Comparison of ENCODE assay signal across 19 cellular contexts in genomic region chr2:8307779-8308178, GRCh38.
DNase-seq lines count a peak whose midpoint lies in the region; ATAC-seq and TF ChIP-seq lines count a peak whose summit lies in the region.
"Had no signal": no experiment of that assay in that cellular context is flagged by ENCODE, and none has a peak within 500 bp of the region (broad histone marks: within the 10 kb centered on the region; RNA-seq: fewer than 3 reads in every experiment).

No MANE protein-coding gene starts in this region.

- H3K27ac ChIP-seq in C4-2B (peak overlapping the region; percentile 67), PC-3 (ENCODE audit: low read length) (peak overlapping the region; percentile 94), Peyer's patch (no peak overlapping the region)
- H3K27ac ChIP-seq: SK-N-MC had no signal

- H3K27me3 Mint-ChIP-seq in dendritic cell treated with granulocyte-macrophage colony-stimulating factor and Interleukin-4, amounts not matched to agents 40 ng/mL and 50 ng/mL, for 4 days = no peaks in the 10 kb centered on the region
- H3K27me3 Mint-ChIP-seq in natural killer cell treated with Interleukin-12 subunit alpha and Interleukin-12 subunit beta and Interleukin-15 and Interleukin-18, amount 100 ng/mL, for 72 hours = no peaks in the 10 kb centered on the region

- H3K9ac ChIP-seq in PC-3 (ENCODE audit: low read length) = peak overlapping the region; percentile 54

- no peak for TF ChIP-seq POLR2A in Peyer's patch (IDR thresholded peaks at IDR 0.05)

- CTCF ChIA-PET in PC-3 (lab: Charles Lee) = interaction anchor here (0.6 kb wide), 1 partner anchor 196 kb away, joined by 3 read pairs; no protein-coding TSS in a partner anchor

- H3K36me3 ChIP-seq in PC-3 (ENCODE audit: low read depth, low read length) (no peaks in the 10 kb centered on the region), Peyer's patch (no peaks in the 10 kb centered on the region)
- H3K36me3 ChIP-seq: HAP-1 had no signal

- peaks cover 40% of the 10 kb centered on the region for H3K4me1 ChIP-seq in PC-3 (ENCODE audit: insufficient read depth, low read length)
- peaks cover 0 to 10% (median 6%) of the 10 kb centered on the region in 4 donors for H3K4me1 ChIP-seq in Peyer's patch
- H3K4me1 ChIP-seq: HAP-1 had no signal

- intact Hi-C loops in PC-3 (cut with micrococcal nuclease) = loop anchor here (2.0 to 10.0 kb wide), 5 partner anchors 110 to 560 kb away; no protein-coding TSS in a partner anchor
- intact Hi-C loops in dendritic cell treated with granulocyte-macrophage colony-stimulating factor and Interleukin-4, amounts not matched to agents 40 ng/mL and 50 ng/mL, for 4 days (cut with micrococcal nuclease) = loop anchor here (10.0 kb wide), 1 partner anchor 377 kb away; the partner anchor contains the start of gene ID2

- no peaks in the 10 kb centered on the region for H3K79me2 ChIP-seq in PC-3 (ENCODE audit: low read length)

- no peaks in the 10 kb centered on the region for H4K20me1 ChIP-seq in PC-3 (ENCODE audit: low read length)

- peak; percentile 48 for ATAC-seq in PC-3
- ATAC-seq in natural killer cell treated with Interleukin-12 subunit alpha and Interleukin-12 subunit beta and Interleukin-15 and Interleukin-18, amount 100 ng/mL, for 72 hours = no peak
- ATAC-seq in HG03460 (IDR thresholded peaks at IDR 0.05; ENCODE audit: unreplicated experiment) = no peak
- ATAC-seq: mucosa of descending colon; stimulated activated effector memory CD8-positive, alpha-beta T cell treated with anti-CD3 and anti-CD28 coated beads, Interleukin-12 subunit alpha, Interleukin-12 subunit beta, amount 100 ng/mL, for 72 hours had no signal

- H3K4me3 ChIP-seq in PC-3 (ENCODE audit: low read length) (peak overlapping the region; percentile 40; the same call in 1 of the 2 replicates), Peyer's patch (no peak overlapping the region)
- H3K4me3 ChIP-seq: HAP-1, mucosa of descending colon, SK-N-MC had no signal

- H3K27me3 ChIP-seq in PC-3 (ENCODE audit: low read length) (no peaks in the 10 kb centered on the region), Peyer's patch (no peaks in the 10 kb centered on the region)

- no peaks in the 10 kb centered on the region for H3K9me2 ChIP-seq in PC-3 (replicated peaks; ENCODE audit: low read length)

- no peak overlapping the region for H2AFZ ChIP-seq in PC-3 (ENCODE audit: low read length)

- DNase-seq in PC-3 = peak; percentile 82
- DNase-seq in natural killer cell treated with Interleukin-12 subunit alpha and Interleukin-12 subunit beta and Interleukin-15 and Interleukin-18, amount 100 ng/mL, for 72 hours (ENCODE audit: low spot score) = no peak
- DNase-seq in HK-2 (ENCODE audit: unreplicated experiment) = no peak
- DNase-seq in SK-N-DZ (ENCODE audit: low spot score) = no peak
- DNase-seq in Peyer's patch = no peak
- DNase-seq: activated effector memory CD4-positive, alpha-beta T cell treated with anti-CD3 and anti-CD28 coated beads, Interleukin-2, amount 50 U/mL, for 16 hours; aorta; EL; KG1; mucosa of descending colon; NCI-H1105; NCI-H2107; T-helper 9 cell had no signal

- no peak overlapping the region for H3K4me3 Mint-ChIP-seq in dendritic cell treated with granulocyte-macrophage colony-stimulating factor and Interleukin-4, amounts not matched to agents 40 ng/mL and 50 ng/mL, for 4 days
- no peak overlapping the region for H3K4me3 Mint-ChIP-seq in natural killer cell treated with Interleukin-12 subunit alpha and Interleukin-12 subunit beta and Interleukin-15 and Interleukin-18, amount 100 ng/mL, for 72 hours
- H3K4me3 Mint-ChIP-seq: stimulated activated effector memory CD8-positive, alpha-beta T cell treated with anti-CD3 and anti-CD28 coated beads, Interleukin-12 subunit alpha, Interleukin-12 subunit beta, amount 100 ng/mL, for 72 hours had no signal

- H3F3A ChIP-seq in PC-3 (ENCODE audit: low read length, unreplicated experiment) = peaks cover 13% of the 10 kb centered on the region

- peaks cover 99% of the 10 kb centered on the region for H3K4me1 Mint-ChIP-seq in dendritic cell treated with granulocyte-macrophage colony-stimulating factor and Interleukin-4, amounts not matched to agents 40 ng/mL and 50 ng/mL, for 4 days (ENCODE audit: low read depth)
- peaks cover 88 to 96% of the 10 kb centered on the region in 2 donors for H3K4me1 Mint-ChIP-seq in natural killer cell treated with Interleukin-12 subunit alpha and Interleukin-12 subunit beta and Interleukin-15 and Interleukin-18, amount 100 ng/mL, for 72 hours (ENCODE audit: low read depth in 2 of 2)

- no TSS peak for BruUV-seq in PC-3 (replicated peaks; lab: Mats Ljungman, UMichigan)

- no peaks in the 10 kb centered on the region for H3K9me3 Mint-ChIP-seq in dendritic cell treated with granulocyte-macrophage colony-stimulating factor and Interleukin-4, amounts not matched to agents 40 ng/mL and 50 ng/mL, for 4 days
- H3K9me3 Mint-ChIP-seq in natural killer cell treated with Interleukin-12 subunit alpha and Interleukin-12 subunit beta and Interleukin-15 and Interleukin-18, amount 100 ng/mL, for 72 hours = no peaks in the 10 kb centered on the region
- H3K9me3 Mint-ChIP-seq: stimulated activated effector memory CD8-positive, alpha-beta T cell treated with anti-CD3 and anti-CD28 coated beads, Interleukin-12 subunit alpha, Interleukin-12 subunit beta, amount 100 ng/mL, for 72 hours had no signal

- peak overlapping the region; percentile 75 for H3K4me2 ChIP-seq in PC-3 (ENCODE audit: low read length)

- peak overlapping the region; percentile 48 for H3K27ac Mint-ChIP-seq in dendritic cell treated with granulocyte-macrophage colony-stimulating factor and Interleukin-4, amounts not matched to agents 40 ng/mL and 50 ng/mL, for 4 days
- peak overlapping the region; percentile 86 to 89 for H3K27ac Mint-ChIP-seq in natural killer cell treated with Interleukin-12 subunit alpha and Interleukin-12 subunit beta and Interleukin-15 and Interleukin-18, amount 100 ng/mL, for 72 hours

- TF ChIP-seq CTCF in C4-2B (conservative IDR thresholded peaks at IDR 0.05) (no peak), PC-3 (conservative IDR thresholded peaks at IDR 0.05; ENCODE audit: low read depth, low read length) (no peak), Peyer's patch (IDR thresholded peaks at IDR 0.05) (no peak)

- no peaks in the 10 kb centered on the region for H3K36me3 Mint-ChIP-seq in dendritic cell treated with granulocyte-macrophage colony-stimulating factor and Interleukin-4, amounts not matched to agents 40 ng/mL and 50 ng/mL, for 4 days (ENCODE audit: low read depth)
- H3K36me3 Mint-ChIP-seq in natural killer cell treated with Interleukin-12 subunit alpha and Interleukin-12 subunit beta and Interleukin-15 and Interleukin-18, amount 100 ng/mL, for 72 hours = no peaks in the 10 kb centered on the region

- POLR2A ChIA-PET in PC-3 (lab: Charles Lee; ENCODE audit: unreplicated experiment) = no interaction called here

- no peaks in the 10 kb centered on the region for H3K9me3 ChIP-seq in PC-3 (ENCODE audit: low read length)
- no peaks in the 10 kb centered on the region for H3K9me3 ChIP-seq in Peyer's patch
- H3K9me3 ChIP-seq: HAP-1, mucosa of descending colon had no signal

Comparison
In these comparisons a context has a peak if more than half of its experiments do, and no peak if none do; other contexts are left out.
1. H3K27ac ChIP-seq: peak in C4-2B (single experiment) and PC-3 (single experiment); none in Peyer's patch (0 of 4).